12 cellular contexts compared by ENCODE assay signal in the genomic region with DNA sequence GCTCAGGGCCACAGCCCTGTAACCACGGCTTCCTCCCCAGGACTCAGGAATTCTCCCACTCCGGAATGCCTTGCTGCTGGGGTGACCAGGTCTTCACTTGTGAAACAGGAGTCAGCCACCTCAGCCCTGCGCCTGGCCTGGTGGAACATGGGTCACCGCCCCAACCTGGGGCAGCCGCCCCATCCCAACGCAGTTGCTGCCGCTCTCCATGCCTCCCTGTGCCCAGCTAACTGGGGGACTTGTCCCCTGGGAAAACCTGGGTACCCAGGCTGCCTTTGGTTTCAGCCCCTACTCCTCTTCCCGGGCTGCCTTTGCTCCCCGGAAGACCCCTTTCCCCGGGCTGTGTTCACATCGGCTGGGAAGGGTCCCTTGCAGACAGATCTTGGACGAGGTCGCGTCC. TPM values are rescaled to one million over a fixed set of nuclear protein-coding genes. Genes with fewer than 3 reads are reported as not detected.
DNase-seq lines count a peak whose midpoint lies in the region; ATAC-seq and TF ChIP-seq lines count a peak whose summit lies in the region.
"Not testable (repeated sequence)": the region's sequence is repeated elsewhere in the genome, so short reads cannot be mapped to it uniquely, and the experiment has no call there.
"Had no signal": no experiment of that assay in that cellular context is flagged by ENCODE, and none has a peak within 500 bp of the region (broad histone marks: within the 10 kb centered on the region; RNA-seq: fewer than 3 reads in every experiment).

No MANE protein-coding gene starts in this region.

- peak overlapping the region; percentile 32; the same call in 1 of the 2 replicates for H3K4me3 ChIP-seq in PC-9
- H3K4me3 ChIP-seq in naive thymus-derived CD4-positive, alpha-beta T cell (ENCODE audit: low read length); smooth muscle cell: not testable (repeated sequence)

- peaks cover 35% of the 10 kb centered on the region for H3K4me1 ChIP-seq in PC-9 (replicated peaks; ENCODE audit: insufficient read depth)
- H3K4me1 ChIP-seq in naive thymus-derived CD4-positive, alpha-beta T cell (ENCODE audit: control insufficient read depth in 2 of 2, insufficient read depth in 2 of 2, low read length in 2 of 2); smooth muscle cell (ENCODE audit: low read depth): not testable (repeated sequence)

- WGBS in smooth muscle cell (ENCODE audit: low lambda C conversion rate), result 30% methylated on average over 10 of the region's 14 CpGs

- H3K4me2 ChIP-seq in PC-9 (peak overlapping the region; percentile 72), smooth muscle cell (peak overlapping the region; percentile 72)

- peak overlapping the region; percentile 83 for H3K9ac ChIP-seq in smooth muscle cell (ENCODE audit: low read depth)

- not testable (repeated sequence) for H3K36me3 ChIP-seq in PC-9 (ENCODE audit: low read depth); naive thymus-derived CD4-positive, alpha-beta T cell (ENCODE audit: control insufficient read depth in 2 of 3, insufficient read depth in 3 of 3, low read length in 3 of 3); smooth muscle cell (ENCODE audit: low read depth)

- H3K27ac ChIP-seq in PC-9 (peak overlapping the region; percentile 88), epithelial cell of prostate (peak overlapping the region; percentile 62), smooth muscle cell (ENCODE audit: low read depth) (peak overlapping the region; percentile 92)
- H3K27ac ChIP-seq in naive thymus-derived CD4-positive, alpha-beta T cell (ENCODE audit: low read depth, low read length), result not testable (repeated sequence)

- not testable (repeated sequence) for H3K79me2 ChIP-seq in PC-9 (ENCODE audit: low read depth); smooth muscle cell (ENCODE audit: low read depth)

- H3K27ac Mint-ChIP-seq in naive thymus-derived CD4-positive, alpha-beta T cell, result not testable (repeated sequence)

- not testable (repeated sequence) for H3K27me3 ChIP-seq in PC-9 (ENCODE audit: insufficient read depth, low read depth); naive thymus-derived CD4-positive, alpha-beta T cell (ENCODE audit: control insufficient read depth in 2 of 2, insufficient read depth in 2 of 2, low read length in 2 of 2); smooth muscle cell (ENCODE audit: low read depth)

- POLR2A ChIA-PET in PC-9 (lab: Charles Lee; ENCODE audit: unreplicated experiment); naive thymus-derived CD4-positive, alpha-beta T cell (lab: Charles Lee): not testable (repeated sequence)

- H3K27me3 Mint-ChIP-seq in naive thymus-derived CD4-positive, alpha-beta T cell, result peaks cover 0 to 10% (median 6%) of the 10 kb centered on the region in 5 donors

- not testable (repeated sequence) for H4K20me1 ChIP-seq in PC-9 (ENCODE audit: insufficient read depth); smooth muscle cell (ENCODE audit: low read depth)

- not testable (repeated sequence) for H3K9me2 ChIP-seq in PC-9 (ENCODE audit: insufficient read depth)

- H3K36me3 Mint-ChIP-seq in naive thymus-derived CD4-positive, alpha-beta T cell, result not testable (repeated sequence)

- H3K4me1 Mint-ChIP-seq in naive thymus-derived CD4-positive, alpha-beta T cell, result not testable (repeated sequence)

- BruUV-seq in PC-9 (replicated peaks; lab: Mats Ljungman, UMichigan), result TSS peak; percentile 74

- TF ChIP-seq CTCF in PC-9 (conservative IDR thresholded peaks at IDR 0.05); smooth muscle cell (IDR thresholded peaks at IDR 0.05; ENCODE audit: borderline replicate concordance, insufficient read depth, poor library complexity, severe bottlenecking): not testable (repeated sequence)

- not testable (repeated sequence) for H3F3A ChIP-seq in PC-9 (ENCODE audit: insufficient read depth, low read depth); smooth muscle cell (ENCODE audit: low read depth)

- H3K9me3 ChIP-seq in PC-9 (ENCODE audit: insufficient read depth, low read depth); naive thymus-derived CD4-positive, alpha-beta T cell (ENCODE audit: control insufficient read depth in 2 of 3, low read length in 3 of 3); smooth muscle cell (replicated peaks; ENCODE audit: low read depth): not testable (repeated sequence)

- peak; percentile 5 for ATAC-seq in naive thymus-derived CD4-positive, alpha-beta T cell

- H3K9me3 Mint-ChIP-seq in naive thymus-derived CD4-positive, alpha-beta T cell, result not testable (repeated sequence)

- peak; percentile 6 for DNase-seq in Daoy (ENCODE audit: low read depth)
- peak; percentile 38 to 61 for DNase-seq in PC-9
- peak; percentile 20 for DNase-seq in astrocyte of the hippocampus (ENCODE audit: low read depth, low spot score)
- not testable (repeated sequence) for DNase-seq in epithelial cell of prostate (ENCODE audit: low read depth, low spot score); smooth muscle cell (lab: John Stamatoyannopoulos, UW; ENCODE audit: unreplicated experiment)
- peak; percentile 1 for DNase-seq in iris pigment epithelial cell (ENCODE audit: low read depth)
- DNase-seq in naive thymus-derived CD4-positive, alpha-beta T cell, result peak in 1 of 9 donors; percentile 1

- H2AFZ ChIP-seq in PC-9; smooth muscle cell (ENCODE audit: low read depth): not testable (repeated sequence)

- CTCF ChIA-PET in PC-9 (lab: Charles Lee); naive thymus-derived CD4-positive, alpha-beta T cell (lab: Charles Lee): not testable (repeated sequence)

- peak overlapping the region in 4 of 10 donors; percentile 27 to 66 (median 36) for H3K4me3 Mint-ChIP-seq in naive thymus-derived CD4-positive, alpha-beta T cell

- intact Hi-C loops in PC-9 (cut with micrococcal nuclease; ENCODE audit: unreplicated experiment), result loop anchor here (5.0 kb wide), 1 partner anchor 175 kb away; no protein-coding TSS in a partner anchor
- intact Hi-C loops in naive thymus-derived CD4-positive, alpha-beta T cell (cut with micrococcal nuclease), result not testable (repeated sequence)

RNA-seq across cellular contexts. Expression of gene ANXA8L1, which starts 22.2 kb away (rescaled TPM):
- 26.7 and 38.1 TPM in 2 replicates for total RNA-seq in Daoy (2014; rRNA removed; shearing (Covaris generic))
- 185 and 247 TPM in 2 replicates for total RNA-seq in PC-9 (2021)
- under 1 TPM in 1 of 5 experiments, not detected in 4; 0.29 TPM for total RNA-seq in naive thymus-derived CD4-positive, alpha-beta T cell
- polyA plus RNA-seq in naive thymus-derived CD4-positive, alpha-beta T cell, result not detected
- total RNA-seq in smooth muscle cell, result 50.3 and 81.1 TPM in 2 replicates
- 11.5 and 64.4 TPM in 2 replicates for polyA plus RNA-seq in smooth muscle cell
- total RNA-seq: activated CD4-positive, alpha-beta memory T cell treated with anti-CD3 and anti-CD28 coated beads for 36 hours; CD8-positive, alpha-beta memory T cell; cerebellum; lung microvascular endothelial cell; natural killer cell had no signal
- polyA plus RNA-seq: CD8-positive, alpha-beta memory T cell had no signal

Comparison
In these comparisons a context has a peak if more than half of its experiments do, and no peak if none do; other contexts are left out.
1. RNA of gene ANXA8L1, which starts 22.2 kb away (total RNA-seq): 185 to 247 TPM in PC-9, 50.3 to 81.1 TPM in smooth muscle cell and 26.7 to 38.1 TPM in Daoy; 0.29 TPM in naive thymus-derived CD4-positive, alpha-beta T cell; every median in the first group is over 10 times any median in the second.